In genomic region chr17:72561266-72561665, GRCh38 we compare ENCODE assay signal across 17 cellular contexts.
A peak's percentile ranks its signal among the peaks of the same experiment; 100 is the strongest.
DNase-seq lines count a peak whose midpoint lies in the region; ATAC-seq, FAIRE-seq and TF ChIP-seq lines count a peak whose summit lies in the region.
"Had no signal": no experiment of that assay in that cellular context is flagged by ENCODE, and none has a peak within 500 bp of the region (broad histone marks: within the 10 kb centered on the region; RNA-seq: fewer than 3 reads in every experiment).

No MANE protein-coding gene starts in this region.

- TF ChIP-seq CTCF in A549 (IDR thresholded peaks at IDR 0.05) (no peak; the same call in 2 of the 3 replicates), Panc1 (IDR thresholded peaks at IDR 0.05) (no peak), H1 (IDR thresholded peaks at IDR 0.05; ENCODE audit: control extremely low read depth in 1 of 3, insufficient read depth in 1 of 3, low read depth in 1 of 3, low read length in 3 of 3) (no peak), stomach (IDR thresholded peaks at IDR 0.05) (peak in 1 of 7 experiments; percentile 1), vagina (IDR thresholded peaks at IDR 0.05) (no peak)

- TF ChIP-seq POLR2A in A549 (IDR thresholded peaks at IDR 0.05; ENCODE audit: low read length) (no peak), H1 (IDR thresholded peaks at IDR 0.05; ENCODE audit: control extremely low read depth in 1 of 2, low read depth in 2 of 2, low read length in 2 of 2) (no peak), stomach (IDR thresholded peaks at IDR 0.05) (no peak), vagina (IDR thresholded peaks at IDR 0.05) (no peak), erythroblast (IDR thresholded peaks at IDR 0.05; ENCODE audit: low read length) (no peak)

- no peaks in the 10 kb centered on the region for H3K9me3 ChIP-seq in A549
- no peaks in the 10 kb centered on the region for H3K9me3 ChIP-seq in Panc1 (ENCODE audit: control insufficient read depth, insufficient read depth, low read depth, low read length)
- no peaks in the 10 kb centered on the region for H3K9me3 ChIP-seq in H1 (ENCODE audit: insufficient read depth in 2 of 2, low read depth in 1 of 2, low read length in 1 of 2)
- H3K9me3 ChIP-seq in stomach: no peaks in the 10 kb centered on the region
- H3K9me3 ChIP-seq in vagina: no peaks in the 10 kb centered on the region

- H3K79me1 ChIP-seq in H1 (ENCODE audit: low read depth, low read length): no peaks in the 10 kb centered on the region

- intact Hi-C loops in Panc1 (cut with micrococcal nuclease; ENCODE audit: unreplicated experiment): loop anchor here (2.0 to 10.0 kb wide), 2 partner anchors 30 to 124 kb away; no protein-coding TSS in a partner anchor
- intact Hi-C loops in stomach (cut with DNase I; ENCODE audit: low total_unique reads): loop anchor here (10.0 kb wide), 1 partner anchor 594 kb away; no protein-coding TSS in a partner anchor
- intact Hi-C loops in vagina (cut with DNase I): no loop called here

- H3K23ac ChIP-seq in H1 (ENCODE audit: insufficient read length): no peak overlapping the region

- no peak overlapping the region for H3K4me3 ChIP-seq in A549
- H3K4me3 ChIP-seq in Panc1 (ENCODE audit: low read depth in 2 of 2, low read length in 2 of 2): peak overlapping the region in 1 of 2 experiments; percentile 38; a peak in 2 of 4 replicates
- no peak overlapping the region for H3K4me3 ChIP-seq in H1 (ENCODE audit: extremely low read depth in 1 of 4, insufficient read depth in 2 of 4, low read depth in 3 of 4, low read length in 4 of 4)
- no peak overlapping the region for H3K4me3 ChIP-seq in stomach
- H3K4me3 ChIP-seq in vagina: no peak overlapping the region
- H3K4me3 ChIP-seq: GM23338 had no signal

- H3K14ac ChIP-seq in H1 (ENCODE audit: insufficient read length): no peak overlapping the region

- H3K4me1 ChIP-seq in A549: peaks cover 57% of the 10 kb centered on the region
- H3K4me1 ChIP-seq in Panc1 (ENCODE audit: control insufficient read depth, insufficient read depth, low read length): peaks cover 87% of the 10 kb centered on the region
- peaks cover 0 to 10% (median 2%) of the 10 kb centered on the region in 4 experiments; a peak in 5 of 7 replicates for H3K4me1 ChIP-seq in H1 (replicated peaks in 1 of 4; ENCODE audit: control insufficient read depth in 3 of 4, insufficient read depth in 4 of 4, low read length in 3 of 4)
- H3K4me1 ChIP-seq in stomach: peaks cover 0 to 34% (median 17%) of the 10 kb centered on the region in 4 donors
- H3K4me1 ChIP-seq in vagina: no peaks in the 10 kb centered on the region

- H2BK12ac ChIP-seq in H1 (ENCODE audit: low read depth, low read length): peak overlapping the region; percentile 18; the same call in 1 of the 2 replicates

- no peak overlapping the region for H3K56ac ChIP-seq in H1 (replicated peaks; ENCODE audit: insufficient read length, low read depth, low read length)

- H2BK20ac ChIP-seq in H1 (ENCODE audit: low read length): no peak overlapping the region

- H4K20me1 ChIP-seq in H1 (replicated peaks in 1 of 2; ENCODE audit: control insufficient read depth in 1 of 2, insufficient read depth in 2 of 2, low read length in 2 of 2): peaks cover 3 to 5% of the 10 kb centered on the region in 2 experiments

- H2AK5ac ChIP-seq in H1 (ENCODE audit: low read depth, low read length): no peak overlapping the region

- no peak overlapping the region for H2BK15ac ChIP-seq in H1 (ENCODE audit: low read length)

- no peak overlapping the region for H4K8ac ChIP-seq in H1 (ENCODE audit: extremely low read depth, insufficient read depth, low read length)

- no peaks in the 10 kb centered on the region for H3K36me3 ChIP-seq in Panc1 (ENCODE audit: control insufficient read depth, insufficient read depth, low read length)
- no peaks in the 10 kb centered on the region for H3K36me3 ChIP-seq in H1 (ENCODE audit: control insufficient read depth in 2 of 4, insufficient read depth in 4 of 4, low read length in 3 of 4)
- no peaks in the 10 kb centered on the region for H3K36me3 ChIP-seq in stomach
- no peaks in the 10 kb centered on the region for H3K36me3 ChIP-seq in vagina

- H3K27ac ChIP-seq in A549: peak overlapping the region; percentile 69 to 83
- peak overlapping the region; percentile 83 for H3K27ac ChIP-seq in Panc1 (ENCODE audit: low read length)
- no peak overlapping the region for H3K27ac ChIP-seq in H1 (ENCODE audit: low read depth, low read length)
- H3K27ac ChIP-seq in stomach: peak overlapping the region in 4 of 5 donors; percentile 28 to 82 (median 61)
- H3K27ac ChIP-seq in vagina: no peak overlapping the region

- TF ChIP-seq RAD21 in A549 (conservative IDR thresholded peaks at IDR 0.05 in 1 of 2, IDR thresholded peaks at IDR 0.05 in 1 of 2): no peak
- TF ChIP-seq RAD21 in H1 (IDR thresholded peaks at IDR 0.05 in 1 of 2, conservative IDR thresholded peaks at IDR 0.05 in 1 of 2; ENCODE audit: low read depth in 2 of 2, low read length in 2 of 2): no peak

- 45% methylated on average over 5 of the region's 5 CpGs for WGBS in A549 (ENCODE audit: missing lambda C conversion rate)
- 79% methylated on average over 5 of the region's 5 CpGs; no CpG with 5 or more reads in 1 of the 2 experiments for WGBS in H1 (ENCODE audit: extremely low coverage in 1 of 2, insufficient coverage in 1 of 2, insufficient read length in 1 of 2, insufficient replicate concordance in 2 of 2, low coverage in 1 of 2, low lambda C conversion rate in 2 of 2, missing lambda C conversion rate in 1 of 2), 2 experiments
- WGBS in stomach, 5 donors: 51 to 74% (median 56%) methylated on average over 4 to 5 of the region's 5 CpGs

- H4K91ac ChIP-seq in H1 (replicated peaks; ENCODE audit: insufficient read length, low read length): no peak overlapping the region

- CTCF ChIA-PET in A549 (lab: Yijun Ruan, JAX) (interaction anchor here (0.6 to 11.4 kb wide), 47 partner anchors 8 to 810 kb away, joined by 3 to 578 read pairs (median 11); partner anchors contain the start of genes COG1 and SSTR2), Panc1 (lab: Charles Lee) (interaction anchor here (0.8 to 2.4 kb wide), 11 partner anchors 9 to 628 kb away, joined by 3 to 23 read pairs (median 6); no protein-coding TSS in a partner anchor), H1 (lab: Charles Lee; ENCODE audit: partially characterized antibody) (interaction anchor here (0.5 to 10.1 kb wide), 47 partner anchors 8 to 709 kb away, joined by 3 to 178 read pairs (median 8); partner anchors contain the start of gene SSTR2)

- POLR2A ChIA-PET in A549 (lab: Yijun Ruan, JAX): interaction anchor here (0.7 to 3.3 kb wide), 6 partner anchors 28 to 628 kb away, joined by 3 to 24 read pairs (median 4); no protein-coding TSS in a partner anchor
- POLR2A ChIA-PET in Panc1 (lab: Charles Lee): interaction anchor here (0.6 kb wide), 1 partner anchor 177 kb away, joined by 9 read pairs; no protein-coding TSS in a partner anchor
- POLR2A ChIA-PET in H1 (lab: Charles Lee; ENCODE audit: partially characterized antibody): interaction anchor here (0.8 to 1.4 kb wide), 2 partner anchors 31 to 163 kb away, joined by 3 to 4 read pairs; no protein-coding TSS in a partner anchor

- H2BK120ac ChIP-seq in H1 (replicated peaks; ENCODE audit: low read depth, low read length): no peak overlapping the region

- TF ChIP-seq EP300 in A549 (IDR thresholded peaks at IDR 0.05) (no peak), H1 (IDR thresholded peaks at IDR 0.05; ENCODE audit: borderline replicate concordance in 1 of 2, low read depth in 2 of 2, low read length in 2 of 2) (no peak), stomach (IDR thresholded peaks at IDR 0.05) (no peak)

- ATAC-seq in A549 (peak in 1 of 2 experiments; percentile 39; a peak in 4 of 6 replicates), Panc1 (peak; percentile 7), HG02763 (IDR thresholded peaks at IDR 0.05; ENCODE audit: unreplicated experiment) (no peak)

- H3K27me3 ChIP-seq in Panc1 (ENCODE audit: control insufficient read depth, insufficient read depth, low read length) (no peaks in the 10 kb centered on the region), H1 (replicated peaks in 1 of 4; ENCODE audit: control insufficient read depth in 3 of 4, extremely low read depth in 1 of 4, insufficient read depth in 3 of 4, low read length in 3 of 4) (no peaks in the 10 kb centered on the region), stomach (peaks cover 0 to 11% (median 0%) of the 10 kb centered on the region in 3 donors), vagina (no peaks in the 10 kb centered on the region)

- H3K9ac ChIP-seq in H1 (replicated peaks in 1 of 4; ENCODE audit: extremely low read depth in 1 of 4, low read depth in 3 of 4, low read length in 3 of 4): no peak overlapping the region

- H3K18ac ChIP-seq in H1 (ENCODE audit: extremely low read depth, low read length): no peak overlapping the region

- no peak overlapping the region for H2BK5ac ChIP-seq in H1 (ENCODE audit: low read depth, low read length)

- H2AFZ ChIP-seq in H1 (ENCODE audit: low read length): no peak overlapping the region

- BruUV-seq in Panc1 (replicated peaks; lab: Mats Ljungman, UMichigan): no TSS peak

- no peak overlapping the region for H4K5ac ChIP-seq in H1 (ENCODE audit: insufficient read length, low read depth, low read length)

- no peak overlapping the region for H3K4ac ChIP-seq in H1 (replicated peaks; ENCODE audit: insufficient read length, low read depth, low read length)

- no peaks in the 10 kb centered on the region for H3K79me2 ChIP-seq in H1 (ENCODE audit: control insufficient read depth in 1 of 2, insufficient read depth in 2 of 2, low read length in 2 of 2)

- DNase-seq in A549 (ENCODE audit: low read depth in 1 of 2, low spot score in 1 of 2): no peak
- DNase-seq in Panc1 (ENCODE audit: low read depth, low spot score): no peak
- no peak for DNase-seq in H1 (ENCODE audit: low read depth in 1 of 2, low spot score in 2 of 2)
- DNase-seq in stomach: no peak
- no peak for DNase-seq in vagina (ENCODE audit: extremely low spot score in 2 of 2)
- DNase-seq in erythroblast (lab: John Stamatoyannopoulos, UW): no peak
- DNase-seq: CD4-positive, CD25-positive, alpha-beta regulatory T cell; DMS 273 treated with DMSO at 0.1 percent for 48 hours; DMS79 treated with DMSO at 0.1 percent for 48 hours; HCEC 1CT; Karpas-422; MV-4-11; NCI-H1105 treated with DMSO at 0.1 percent for 48 hours; NCI-H1694; NCI-H2171 had no signal

- H3K23me2 ChIP-seq in H1 (ENCODE audit: low read depth, low read length): peaks cover 6% of the 10 kb centered on the region; the same call in 1 of the 2 replicates

- FAIRE-seq in A549 (lab: Jason Lieb, UNC) (no peak), H1 (lab: Jason Lieb, UNC) (no peak)

- in situ Hi-C loops in Panc1 (cut with HindIII; ENCODE audit: low pct_unique_long_range_greater_than_20kb, low sequenced_read_pairs): no loop called here

- H3K4me2 ChIP-seq in A549 (peak overlapping the region; percentile 61), H1 (ENCODE audit: insufficient read depth in 1 of 2, low read depth in 2 of 2, low read length in 2 of 2) (no peak overlapping the region)
- H3K4me2 ChIP-seq: GM23338 had no signal

TF ChIP-seq in A549, 52 proteins besides CTCF, POLR2A, EP300 and RAD21:
- 0 out of 2 replicates have a peak, but pooled peaks have one; percentile 6 for TF ChIP-seq TFCP2L1 (CRISPR knock-in tag; IDR thresholded peaks at IDR 0.05)
- no peak for TF ChIP-seq RNF2 (IDR thresholded peaks at IDR 0.05; ENCODE audit: borderline replicate concordance, low read depth)

TF ChIP-seq in H1, 55 proteins besides CTCF, POLR2A, EP300 and RAD21 (continues in another document):
- no peak for TF ChIP-seq POLR2AphosphoS5 (IDR thresholded peaks at IDR 0.05; ENCODE audit: low read depth, low read length)
- TF ChIP-seq EGR1 (IDR thresholded peaks at IDR 0.05; ENCODE audit: borderline replicate concordance, low read depth, low read length): no peak

Comparison
In these comparisons a context has a peak if more than half of its experiments do, and no peak if none do; other contexts are left out.
1. H3K27ac ChIP-seq: peak in A549 (2 of 2), Panc1 (single experiment) and stomach (4 of 5); none in H1 (single experiment) and vagina (single experiment).